In the genomic region with DNA sequence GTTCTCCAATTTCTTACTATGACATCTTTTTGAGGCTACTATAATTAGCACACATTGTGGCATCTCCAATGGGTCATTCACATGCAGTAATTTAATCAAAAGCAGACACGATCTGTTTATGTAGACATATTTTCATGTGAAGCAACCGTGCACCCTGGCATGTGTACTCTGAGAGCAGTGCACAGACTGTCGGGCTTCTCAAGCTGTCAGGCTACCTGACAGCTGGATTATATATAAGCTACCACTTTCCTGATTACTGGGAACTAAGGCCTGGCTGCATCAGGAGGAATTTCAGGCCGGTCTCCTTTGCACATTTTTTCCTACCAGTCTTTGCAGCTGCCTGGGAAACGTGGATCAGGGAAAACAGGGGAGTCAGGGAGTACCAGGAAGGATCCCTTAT, we compare ENCODE assay signal across 19 cellular contexts.
DNase-seq lines count a peak whose midpoint lies in the region; ATAC-seq, FAIRE-seq and TF ChIP-seq lines count a peak whose summit lies in the region.
"Had no signal": no experiment of that assay in that cellular context is flagged by ENCODE, and none has a peak within 500 bp of the region (broad histone marks: within the 10 kb centered on the region; RNA-seq: fewer than 3 reads in every experiment).

No MANE protein-coding gene starts in this region.

- no peak for FAIRE-seq in HepG2 (lab: Jason Lieb, UNC)
- FAIRE-seq: GM18507, kidney had no signal

- in situ Hi-C loops in HepG2 (cut with HindIII; ENCODE audit: extremely low pct_ligation_motif_present, low pct_unique_long_range_greater_than_20kb): no loop called here

- no peaks in the 10 kb centered on the region for H4K20me1 ChIP-seq in HepG2 (ENCODE audit: insufficient read depth, low read length)

- no TSS peak for BruUV-seq in HepG2 (replicated peaks; lab: Mats Ljungman, UMichigan)

- peak overlapping the region in 3 of 4 donors; percentile 35 to 84 (median 78) for H3K27ac ChIP-seq in sigmoid colon
- H3K27ac ChIP-seq in HepG2 (ENCODE audit: extremely low read length, insufficient read depth, low read length): no peak overlapping the region
- H3K27ac ChIP-seq: dorsolateral prefrontal cortex had no signal

- H3K4me2 ChIP-seq in HepG2 (ENCODE audit: low read depth, low read length): no peak overlapping the region

- intact Hi-C loops in sigmoid colon (cut with DNase I): no loop called here
- intact Hi-C loops in HepG2 (cut with micrococcal nuclease; ENCODE audit: unreplicated experiment): no loop called here

- DNase-seq in EH (ENCODE audit: low read depth): peak; percentile 90
- DNase-seq in SK-N-DZ (ENCODE audit: low spot score): peak; percentile 66
- peak; percentile 50 for DNase-seq in fibroblast of the conjunctiva (ENCODE audit: low read depth)
- DNase-seq in sigmoid colon: no peak
- DNase-seq in HepG2 (ENCODE audit: low spot score): no peak
- no peak for DNase-seq in OCI-M2 (lab: John Stamatoyannopoulos, UW; ENCODE audit: unreplicated experiment)
- DNase-seq in midbrain (lab: John Stamatoyannopoulos, UW): no peak
- DNase-seq: activated CD4-positive, CD25-positive, alpha-beta regulatory T cell treated with anti-CD3 and anti-CD28 coated beads, Interleukin-2, amount 50 U/mL, for 72 hours; amniotic stem cell; CD8-positive, alpha-beta T cell; dorsolateral prefrontal cortex; kidney; natural killer cell; NCI-H2227 treated with DMSO at 0.1 percent for 48 hours; OCI-M1; stimulated activated CD4-positive, alpha-beta T cell treated with anti-CD3 and anti-CD28 coated beads, Interleukin-4, amount 100 ng/mL, for 4 hours had no signal

- POLR2A ChIA-PET in HepG2 (lab: Yijun Ruan, JAX): no interaction called here

- H3K27me3 ChIP-seq in sigmoid colon (no peaks in the 10 kb centered on the region), HepG2 (ENCODE audit: control insufficient read depth in 1 of 2, insufficient read depth in 2 of 2, low read length in 2 of 2) (no peaks in the 10 kb centered on the region)
- H3K27me3 ChIP-seq: dorsolateral prefrontal cortex had no signal

- TF ChIP-seq EP300 in sigmoid colon (IDR thresholded peaks at IDR 0.05): no peak
- TF ChIP-seq EP300 in HepG2 (IDR thresholded peaks at IDR 0.05; ENCODE audit: low read depth in 2 of 2, low read length in 2 of 2): no peak
- no peak for TF ChIP-seq EP300 in HepG2 (CRISPR knock-in tag; IDR thresholded peaks at IDR 0.05; ENCODE audit: borderline replicate concordance)

- TF ChIP-seq POLR2A in sigmoid colon (IDR thresholded peaks at IDR 0.05): no peak
- TF ChIP-seq POLR2A in HepG2 (IDR thresholded peaks at IDR 0.05; ENCODE audit: insufficient read depth in 1 of 2, low read depth in 2 of 2, low read length in 2 of 2): no peak

- H3K9me3 ChIP-seq in sigmoid colon (no peaks in the 10 kb centered on the region), HepG2 (ENCODE audit: low read length) (no peaks in the 10 kb centered on the region)

- ATAC-seq in HG02571 (IDR thresholded peaks at IDR 0.05; ENCODE audit: unreplicated experiment) (no peak), HepG2 (no peak)
- ATAC-seq: CD8-positive, alpha-beta T cell; natural killer cell; stimulated activated memory B cell treated with anti-CD40 and anti-IgM and Interleukin-4, amounts not matched to agents 10 μg/mL and 1 μg/mL and 100 μg/mL, for 72 hours had no signal

- H3K4me1 ChIP-seq in sigmoid colon (peaks cover 0 to 89% (median 74%) of the 10 kb centered on the region in 4 donors), HepG2 (ENCODE audit: insufficient read depth, low read length) (peaks cover 15% of the 10 kb centered on the region)

- no peaks in the 10 kb centered on the region for H3K36me3 ChIP-seq in sigmoid colon
- peaks cover 0 to 6% of the 10 kb centered on the region in 2 experiments; a peak in 1 of 5 replicates for H3K36me3 ChIP-seq in HepG2 (replicated peaks in 1 of 2; ENCODE audit: control insufficient read depth in 1 of 2, insufficient read depth in 2 of 2, low read length in 2 of 2)

- no peak overlapping the region for H3K9ac ChIP-seq in HepG2 (ENCODE audit: insufficient read depth, low read depth, low read length)

- whole genome bisulfite sequencing in sigmoid colon, 2 donors: 71 to 73% methylated on average over 5 of the region's 5 CpGs
- 91% methylated on average over 5 of the region's 5 CpGs for WGBS in HepG2 (ENCODE audit: low lambda C conversion rate)

- CTCF ChIA-PET in HepG2 (lab: Yijun Ruan, JAX; ENCODE audit: low intra/inter-chr PET ratio, low total read pairs): no interaction called here

- TF ChIP-seq CTCF in sigmoid colon (IDR thresholded peaks at IDR 0.05) (no peak), HepG2 (CRISPR knock-in tag; IDR thresholded peaks at IDR 0.05) (no peak)

- H2AFZ ChIP-seq in HepG2 (ENCODE audit: low read length): no peak overlapping the region

- no peak for TF ChIP-seq RAD21 in HepG2 (CRISPR knock-in tag; IDR thresholded peaks at IDR 0.05)

- H3K79me2 ChIP-seq in HepG2 (ENCODE audit: insufficient read depth, low read length): no peaks in the 10 kb centered on the region

- H3K4me3 ChIP-seq in sigmoid colon: no peak overlapping the region
- no peak overlapping the region for H3K4me3 ChIP-seq in HepG2 (replicated peaks in 1 of 3; ENCODE audit: insufficient read depth in 1 of 3, low read depth in 2 of 3, low read length in 3 of 3)
- H3K4me3 ChIP-seq: dorsolateral prefrontal cortex had no signal

TF ChIP-seq in HepG2, 621 proteins besides CTCF, POLR2A, EP300 and RAD21 (continues in another document):
- TF ChIP-seq, protein P1, sequence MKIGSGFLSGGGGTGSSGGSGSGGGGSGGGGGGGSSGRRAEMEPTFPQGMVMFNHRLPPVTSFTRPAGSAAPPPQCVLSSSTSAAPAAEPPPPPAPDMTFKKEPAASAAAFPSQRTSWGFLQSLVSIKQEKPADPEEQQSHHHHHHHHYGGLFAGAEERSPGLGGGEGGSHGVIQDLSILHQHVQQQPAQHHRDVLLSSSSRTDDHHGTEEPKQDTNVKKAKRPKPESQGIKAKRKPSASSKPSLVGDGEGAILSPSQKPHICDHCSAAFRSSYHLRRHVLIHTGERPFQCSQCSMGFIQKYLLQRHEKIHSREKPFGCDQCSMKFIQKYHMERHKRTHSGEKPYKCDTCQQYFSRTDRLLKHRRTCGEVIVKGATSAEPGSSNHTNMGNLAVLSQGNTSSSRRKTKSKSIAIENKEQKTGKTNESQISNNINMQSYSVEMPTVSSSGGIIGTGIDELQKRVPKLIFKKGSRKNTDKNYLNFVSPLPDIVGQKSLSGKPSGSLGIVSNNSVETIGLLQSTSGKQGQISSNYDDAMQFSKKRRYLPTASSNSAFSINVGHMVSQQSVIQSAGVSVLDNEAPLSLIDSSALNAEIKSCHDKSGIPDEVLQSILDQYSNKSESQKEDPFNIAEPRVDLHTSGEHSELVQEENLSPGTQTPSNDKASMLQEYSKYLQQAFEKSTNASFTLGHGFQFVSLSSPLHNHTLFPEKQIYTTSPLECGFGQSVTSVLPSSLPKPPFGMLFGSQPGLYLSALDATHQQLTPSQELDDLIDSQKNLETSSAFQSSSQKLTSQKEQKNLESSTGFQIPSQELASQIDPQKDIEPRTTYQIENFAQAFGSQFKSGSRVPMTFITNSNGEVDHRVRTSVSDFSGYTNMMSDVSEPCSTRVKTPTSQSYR (CRISPR knock-in tag; IDR thresholded peaks at IDR 0.05; ENCODE audit: borderline replicate concordance): no peak
- no peak for TF ChIP-seq XBP1 (CRISPR knock-in tag; IDR thresholded peaks at IDR 0.05)
- TF ChIP-seq, protein P2, sequence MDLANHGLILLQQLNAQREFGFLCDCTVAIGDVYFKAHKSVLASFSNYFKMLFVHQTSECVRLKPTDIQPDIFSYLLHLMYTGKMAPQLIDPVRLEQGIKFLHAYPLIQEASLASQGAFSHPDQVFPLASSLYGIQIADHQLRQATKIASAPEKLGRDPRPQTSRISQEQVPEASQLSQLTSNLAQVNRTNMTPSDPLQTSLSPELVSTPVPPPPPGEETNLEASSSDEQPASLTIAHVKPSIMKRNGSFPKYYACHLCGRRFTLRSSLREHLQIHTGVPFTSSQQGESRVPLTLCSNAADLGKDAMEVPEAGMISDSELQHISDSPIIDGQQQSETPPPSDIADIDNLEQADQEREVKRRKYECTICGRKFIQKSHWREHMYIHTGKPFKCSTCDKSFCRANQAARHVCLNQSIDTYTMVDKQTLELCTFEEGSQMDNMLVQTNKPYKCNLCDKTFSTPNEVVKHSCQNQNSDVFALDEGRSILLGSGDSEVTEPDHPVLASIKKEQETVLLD (CRISPR knock-in tag; IDR thresholded peaks at IDR 0.05; ENCODE audit: low read depth): no peak
- no peak for TF ChIP-seq TBX3 (IDR thresholded peaks at IDR 0.05; ENCODE audit: borderline replicate concordance)
- no peak for TF ChIP-seq YEATS4 (CRISPR knock-in tag; IDR thresholded peaks at IDR 0.05; ENCODE audit: borderline replicate concordance)
- TF ChIP-seq HMG20B (CRISPR knock-in tag; conservative IDR thresholded peaks at IDR 0.05): no peak
- TF ChIP-seq ZNF335 (CRISPR knock-in tag; IDR thresholded peaks at IDR 0.05): no peak
- TF ChIP-seq ZEB1 (IDR thresholded peaks at IDR 0.05; ENCODE audit: insufficient replicate concordance, low read depth): no peak
- TF ChIP-seq, protein P3, sequence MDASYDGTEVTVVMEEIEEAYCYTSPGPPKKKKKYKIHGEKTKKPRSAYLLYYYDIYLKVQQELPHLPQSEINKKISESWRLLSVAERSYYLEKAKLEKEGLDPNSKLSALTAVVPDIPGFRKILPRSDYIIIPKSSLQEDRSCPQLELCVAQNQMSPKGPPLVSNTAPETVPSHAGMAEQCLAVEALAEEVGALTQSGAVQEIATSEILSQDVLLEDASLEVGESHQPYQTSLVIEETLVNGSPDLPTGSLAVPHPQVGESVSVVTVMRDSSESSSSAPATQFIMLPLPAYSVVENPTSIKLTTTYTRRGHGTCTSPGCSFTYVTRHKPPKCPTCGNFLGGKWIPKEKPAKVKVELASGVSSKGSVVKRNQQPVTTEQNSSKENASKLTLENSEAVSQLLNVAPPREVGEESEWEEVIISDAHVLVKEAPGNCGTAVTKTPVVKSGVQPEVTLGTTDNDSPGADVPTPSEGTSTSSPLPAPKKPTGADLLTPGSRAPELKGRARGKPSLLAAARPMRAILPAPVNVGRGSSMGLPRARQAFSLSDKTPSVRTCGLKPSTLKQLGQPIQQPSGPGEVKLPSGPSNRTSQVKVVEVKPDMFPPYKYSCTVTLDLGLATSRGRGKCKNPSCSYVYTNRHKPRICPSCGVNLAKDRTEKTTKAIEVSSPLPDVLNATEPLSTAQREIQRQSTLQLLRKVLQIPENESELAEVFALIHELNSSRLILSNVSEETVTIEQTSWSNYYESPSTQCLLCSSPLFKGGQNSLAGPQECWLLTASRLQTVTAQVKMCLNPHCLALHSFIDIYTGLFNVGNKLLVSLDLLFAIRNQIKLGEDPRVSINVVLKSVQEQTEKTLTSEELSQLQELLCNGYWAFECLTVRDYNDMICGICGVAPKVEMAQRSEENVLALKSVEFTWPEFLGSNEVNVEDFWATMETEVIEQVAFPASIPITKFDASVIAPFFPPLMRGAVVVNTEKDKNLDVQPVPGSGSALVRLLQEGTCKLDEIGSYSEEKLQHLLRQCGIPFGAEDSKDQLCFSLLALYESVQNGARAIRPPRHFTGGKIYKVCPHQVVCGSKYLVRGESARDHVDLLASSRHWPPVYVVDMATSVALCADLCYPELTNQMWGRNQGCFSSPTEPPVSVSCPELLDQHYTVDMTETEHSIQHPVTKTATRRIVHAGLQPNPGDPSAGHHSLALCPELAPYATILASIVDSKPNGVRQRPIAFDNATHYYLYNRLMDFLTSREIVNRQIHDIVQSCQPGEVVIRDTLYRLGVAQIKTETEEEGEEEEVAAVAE (CRISPR knock-in tag; IDR thresholded peaks at IDR 0.05; ENCODE audit: borderline replicate concordance): no peak

Comparison
In these comparisons a context has a peak if more than half of its experiments do, and no peak if none do; other contexts are left out.
1. DNase-seq: peak in EH (single experiment), SK-N-DZ (single experiment) and fibroblast of the conjunctiva (single experiment); none in sigmoid colon (single experiment), HepG2 (single experiment), OCI-M2 (single experiment) and midbrain (single experiment).